ENCODE assay signal across 8 cellular contexts in genomic region chr1:151146416-151147131, GRCh38. TPM values are rescaled to one million over a fixed set of nuclear protein-coding genes. Genes with fewer than 3 reads are reported as not detected.
DNase-seq lines count a peak whose midpoint lies in the region; ATAC-seq and TF ChIP-seq lines count a peak whose summit lies in the region.

A gene with protein sequence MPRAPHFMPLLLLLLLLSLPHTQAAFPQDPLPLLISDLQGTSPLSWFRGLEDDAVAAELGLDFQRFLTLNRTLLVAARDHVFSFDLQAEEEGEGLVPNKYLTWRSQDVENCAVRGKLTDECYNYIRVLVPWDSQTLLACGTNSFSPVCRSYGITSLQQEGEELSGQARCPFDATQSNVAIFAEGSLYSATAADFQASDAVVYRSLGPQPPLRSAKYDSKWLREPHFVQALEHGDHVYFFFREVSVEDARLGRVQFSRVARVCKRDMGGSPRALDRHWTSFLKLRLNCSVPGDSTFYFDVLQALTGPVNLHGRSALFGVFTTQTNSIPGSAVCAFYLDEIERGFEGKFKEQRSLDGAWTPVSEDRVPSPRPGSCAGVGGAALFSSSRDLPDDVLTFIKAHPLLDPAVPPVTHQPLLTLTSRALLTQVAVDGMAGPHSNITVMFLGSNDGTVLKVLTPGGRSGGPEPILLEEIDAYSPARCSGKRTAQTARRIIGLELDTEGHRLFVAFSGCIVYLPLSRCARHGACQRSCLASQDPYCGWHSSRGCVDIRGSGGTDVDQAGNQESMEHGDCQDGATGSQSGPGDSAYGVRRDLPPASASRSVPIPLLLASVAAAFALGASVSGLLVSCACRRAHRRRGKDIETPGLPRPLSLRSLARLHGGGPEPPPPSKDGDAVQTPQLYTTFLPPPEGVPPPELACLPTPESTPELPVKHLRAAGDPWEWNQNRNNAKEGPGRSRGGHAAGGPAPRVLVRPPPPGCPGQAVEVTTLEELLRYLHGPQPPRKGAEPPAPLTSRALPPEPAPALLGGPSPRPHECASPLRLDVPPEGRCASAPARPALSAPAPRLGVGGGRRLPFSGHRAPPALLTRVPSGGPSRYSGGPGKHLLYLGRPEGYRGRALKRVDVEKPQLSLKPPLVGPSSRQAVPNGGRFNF (minus strand): TSS chr1:151146631. CDS start chr1:151142621, 4,010 bp downstream.

- peak; percentile 99 for ATAC-seq in HG02678 (IDR thresholded peaks at IDR 0.05; ENCODE audit: unreplicated experiment)
- ATAC-seq in activated naive CD8-positive, alpha-beta T cell treated with anti-CD3 and anti-CD28 coated beads, Interleukin-2, amount 10 ng/mL, durations not matched to agents 7 days and 5 days (ENCODE audit: low read depth), result peak; percentile 99
- ATAC-seq in thoracic aorta (ENCODE audit: insufficient number of reproducible peaks, low FRiP score, low read depth), result peak; percentile 74

- peak within 1 kb of the TSS; percentile 92 for H3K4me3 Mint-ChIP-seq in activated naive CD8-positive, alpha-beta T cell treated with anti-CD3 and anti-CD28 coated beads, Interleukin-2, amount 10 ng/mL, durations not matched to agents 7 days and 5 days
- H3K4me3 Mint-ChIP-seq in glutamatergic neuron (ENCODE audit: unreplicated experiment), result peak within 1 kb of the TSS; percentile 99
- H3K4me3 Mint-ChIP-seq in osteocyte (ENCODE audit: unreplicated experiment), result peak within 1 kb of the TSS; percentile 89

- H3K36me3 ChIP-seq in thoracic aorta, result no peaks in the 10 kb centered on the region

- H3K27me3 ChIP-seq in thoracic aorta (replicated peaks; ENCODE audit: insufficient read depth), result no peaks in the 10 kb centered on the region

- peaks cover 11 to 40% of the 10 kb centered on the region in 2 donors for H3K4me1 ChIP-seq in thoracic aorta (ENCODE audit: control insufficient read depth in 1 of 2, low read depth in 2 of 2)

- H3K27ac Mint-ChIP-seq in activated naive CD8-positive, alpha-beta T cell treated with anti-CD3 and anti-CD28 coated beads, Interleukin-2, amount 10 ng/mL, durations not matched to agents 7 days and 5 days, result peak within 1 kb of the TSS; percentile 78
- peak within 1 kb of the TSS; percentile 91 for H3K27ac Mint-ChIP-seq in glutamatergic neuron (ENCODE audit: unreplicated experiment)
- H3K27ac Mint-ChIP-seq in osteocyte (ENCODE audit: unreplicated experiment), result peak within 1 kb of the TSS; percentile 94

- peaks cover 11% of the 10 kb centered on the region for H3K4me1 Mint-ChIP-seq in activated naive CD8-positive, alpha-beta T cell treated with anti-CD3 and anti-CD28 coated beads, Interleukin-2, amount 10 ng/mL, durations not matched to agents 7 days and 5 days
- H3K4me1 Mint-ChIP-seq in glutamatergic neuron (ENCODE audit: low read depth, unreplicated experiment) (peaks cover 29% of the 10 kb centered on the region), osteocyte (ENCODE audit: unreplicated experiment) (peaks cover 35% of the 10 kb centered on the region)

- TF ChIP-seq CTCF in GM10266 (IDR thresholded peaks at IDR 0.05; ENCODE audit: control insufficient read depth, insufficient read depth, low read depth, missing control alignments) (no peak), glutamatergic neuron (IDR thresholded peaks at IDR 0.05; ENCODE audit: partially characterized antibody, unreplicated experiment) (no peak), osteocyte (IDR thresholded peaks at IDR 0.05) (no peak), thoracic aorta (IDR thresholded peaks at IDR 0.05) (no peak)

- peaks cover 20% of the 10 kb centered on the region for H3K27me3 Mint-ChIP-seq in activated naive CD8-positive, alpha-beta T cell treated with anti-CD3 and anti-CD28 coated beads, Interleukin-2, amount 10 ng/mL, durations not matched to agents 7 days and 5 days
- H3K27me3 Mint-ChIP-seq in glutamatergic neuron (ENCODE audit: unreplicated experiment), result peaks cover 7% of the 10 kb centered on the region
- no peaks in the 10 kb centered on the region for H3K27me3 Mint-ChIP-seq in osteocyte (ENCODE audit: unreplicated experiment)

- no peaks in the 10 kb centered on the region for H3K36me3 Mint-ChIP-seq in activated naive CD8-positive, alpha-beta T cell treated with anti-CD3 and anti-CD28 coated beads, Interleukin-2, amount 10 ng/mL, durations not matched to agents 7 days and 5 days
- H3K36me3 Mint-ChIP-seq in glutamatergic neuron (ENCODE audit: unreplicated experiment) (no peaks in the 10 kb centered on the region), osteocyte (ENCODE audit: unreplicated experiment) (peaks cover 3% of the 10 kb centered on the region)

- no peaks in the 10 kb centered on the region for H3K9me3 ChIP-seq in thoracic aorta

- DNase-seq in GM10266 (ENCODE audit: extremely low spot score), result peak; percentile 92
- DNase-seq in NCI-H1105 (lab: John Stamatoyannopoulos, UW), result peak; percentile 84
- peak; percentile 96 for DNase-seq in SKM-1 treated with dmso at 0.1 percent for 144 hours (lab: John Stamatoyannopoulos, UW; ENCODE audit: unreplicated experiment)
- DNase-seq in activated naive CD8-positive, alpha-beta T cell treated with anti-CD3 and anti-CD28 coated beads, Interleukin-2, amount 10 ng/mL, durations not matched to agents 7 days and 5 days, result peak; percentile 90
- peak; percentile 95 for DNase-seq in glutamatergic neuron
- peak; percentile 95 for DNase-seq in osteocyte (ENCODE audit: extremely low spot score, unreplicated experiment)
- DNase-seq in thoracic aorta (ENCODE audit: low spot score), result peak; percentile 78

- H3K4me3 ChIP-seq in thoracic aorta, result peak within 1 kb of the TSS; percentile 86

- H3K27ac ChIP-seq in thoracic aorta, result peak within 1 kb of the TSS; percentile 66 to 81

- POLR2A ChIA-PET in activated naive CD8-positive, alpha-beta T cell treated with anti-CD3 and anti-CD28 coated beads, Interleukin-2, amount 10 ng/mL, durations not matched to agents 7 days and 5 days (lab: Charles Lee), result interaction anchor here (0.7 to 2.9 kb wide), 4 partner anchors 10 to 141 kb away, joined by 3 to 9 read pairs (median 3); partner anchors contain the start of gene TNFAIP8L2

- H3K9me3 Mint-ChIP-seq in activated naive CD8-positive, alpha-beta T cell treated with anti-CD3 and anti-CD28 coated beads, Interleukin-2, amount 10 ng/mL, durations not matched to agents 7 days and 5 days, result no peaks in the 10 kb centered on the region
- H3K9me3 Mint-ChIP-seq in glutamatergic neuron (ENCODE audit: unreplicated experiment) (peaks cover 6% of the 10 kb centered on the region), osteocyte (ENCODE audit: unreplicated experiment) (no peaks in the 10 kb centered on the region)

RNA-seq across cellular contexts. Expression of the gene that starts here (rescaled TPM):
- total RNA-seq in activated naive CD8-positive, alpha-beta T cell treated with anti-CD3 and anti-CD28 coated beads, Interleukin-2, amount 10 ng/mL, durations not matched to agents 7 days and 5 days, result 1 to 10 TPM; 4.2 to 6.0 TPM
- 119 TPM for total RNA-seq in glutamatergic neuron (ENCODE audit: unreplicated experiment)
- total RNA-seq in osteocyte, result 24.7 and 28.2 TPM in 2 replicates
- 1 to 10 TPM; 6.3 to 6.8 TPM for total RNA-seq in thoracic aorta

Comparison
In these comparisons a context has a peak if more than half of its experiments do, and no peak if none do; other contexts are left out.
1. Peak in every context shown above with its lines: DNase-seq, ATAC-seq, H3K4me3 ChIP-seq and H3K27ac ChIP-seq.